2 cellular contexts compared by ENCODE assay signal in genomic region chr6:4957521-4958231, GRCh38.
TF ChIP-seq lines count a peak whose summit lies in the region.

No MANE protein-coding gene starts in this region.

TF ChIP-seq in SK-N-SH treated with all-trans-retinoic acid at 6 μM for 48 hours, 23 proteins besides CTCF, POLR2A, EP300 and RAD21 (continued from another document):
- no peak for TF ChIP-seq PATZ1 (CRISPR knock-in tag; IDR thresholded peaks at IDR 0.05; ENCODE audit: borderline replicate concordance)
- TF ChIP-seq CREB5 (CRISPR knock-in tag; IDR thresholded peaks at IDR 0.05; ENCODE audit: low read depth), result no peak
- TF ChIP-seq GLIS3 (CRISPR knock-in tag; IDR thresholded peaks at IDR 0.05), result no peak
- no peak for TF ChIP-seq ZC3H10 (CRISPR knock-in tag; IDR thresholded peaks at IDR 0.05)
- no peak for TF ChIP-seq ZFP30 (CRISPR knock-in tag; IDR thresholded peaks at IDR 0.05)
TF ChIP-seq in SK-N-SH treated with all-trans-retinoic acid at 6 μM for 48 hours: peak in this region for 0.

TF ChIP-seq in SK-N-SH, 30 proteins besides CTCF, POLR2A, EP300 and RAD21 (continued from another document):
- TF ChIP-seq REST (IDR thresholded peaks at IDR 0.05; ENCODE audit: low read depth, low read length), result no peak
- TF ChIP-seq TCF12 (IDR thresholded peaks at IDR 0.05), result no peak
- TF ChIP-seq TAF1 (IDR thresholded peaks at IDR 0.05; ENCODE audit: borderline replicate concordance, low read depth, low read length), result no peak
- TF ChIP-seq GATA2 (CRISPR knock-in tag; IDR thresholded peaks at IDR 0.05), result no peak
- TF ChIP-seq ELF1 (IDR thresholded peaks at IDR 0.05), result no peak
- TF ChIP-seq RCOR1 (IDR thresholded peaks at IDR 0.05; ENCODE audit: low read length), result no peak
- no peak for TF ChIP-seq YY1 (IDR thresholded peaks at IDR 0.05; ENCODE audit: low read depth)
- no peak for TF ChIP-seq SIN3A (IDR thresholded peaks at IDR 0.05; ENCODE audit: borderline replicate concordance, low read depth, low read length)
- no peak for TF ChIP-seq PBX3 (IDR thresholded peaks at IDR 0.05)
- no peak for TF ChIP-seq TEAD4 (IDR thresholded peaks at IDR 0.05; ENCODE audit: borderline replicate concordance, insufficient read depth)
